Comparison of ENCODE assay signal across 7 cellular contexts in the genomic region with DNA sequence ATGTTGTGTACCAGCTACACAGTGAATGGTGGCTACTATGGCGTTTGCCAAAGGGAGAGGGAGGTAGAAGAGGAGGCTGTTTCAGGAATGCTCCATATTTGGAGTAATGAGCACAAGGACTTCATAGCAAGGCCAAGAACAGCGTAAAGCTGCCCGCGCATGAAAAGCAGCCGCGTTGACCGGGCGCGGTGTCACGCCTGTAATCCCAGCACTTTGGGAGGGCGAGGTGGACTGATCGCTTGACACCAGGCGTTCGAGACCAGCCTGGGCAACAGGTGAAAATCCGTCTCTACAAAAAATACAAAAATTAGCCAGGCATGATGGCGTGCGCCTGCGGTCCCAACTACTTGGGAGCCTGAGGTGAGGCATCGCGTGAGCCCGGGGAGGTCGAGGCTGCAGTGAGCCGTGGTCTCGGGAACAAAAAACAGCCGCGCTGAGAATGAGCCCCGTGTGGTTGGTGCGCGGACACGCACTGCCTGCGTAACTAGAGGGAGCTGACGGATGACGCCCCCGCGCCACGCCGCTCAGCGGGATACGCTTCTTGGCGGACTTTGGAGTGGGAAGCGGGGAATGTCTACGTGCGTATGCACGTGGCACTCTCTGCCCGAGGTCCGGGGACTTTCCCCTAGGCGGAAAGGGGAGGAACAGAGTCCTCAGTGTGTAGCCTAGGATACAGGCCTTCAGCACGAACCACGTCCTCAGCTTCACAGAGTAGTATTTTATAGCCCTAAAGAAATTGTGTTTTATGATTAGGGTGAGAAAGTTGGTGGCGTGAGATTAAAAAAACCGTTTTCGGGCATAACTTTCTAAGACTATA. TPM values are rescaled to one million over a fixed set of nuclear protein-coding genes. Genes with fewer than 3 reads are reported as not detected.
A peak's percentile ranks its signal among the peaks of the same experiment; 100 is the strongest.
DNase-seq lines count a peak whose midpoint lies in the region; ATAC-seq, FAIRE-seq and TF ChIP-seq lines count a peak whose summit lies in the region.

Gene RMRP (minus strand): TSS at position 693 of the 817 bp plus-strand sequence.

- no peaks in the 10 kb centered on the region for H3K27me3 ChIP-seq in body of pancreas

- peaks cover 37% of the 10 kb centered on the region for H3K4me1 ChIP-seq in body of pancreas

- intact Hi-C loops in body of pancreas (cut with DNase I): no loop called here
- intact Hi-C loops in sciatic nerve (cut with DNase I): no loop called here

- peak within 1 kb of the TSS; percentile 90 to 99 (median 96) for H3K27ac ChIP-seq in body of pancreas

- H3K4me3 ChIP-seq in body of pancreas: peak within 1 kb of the TSS; percentile 44 to 73

- 1% methylated on average over 30 to 52 of the region's 52 CpGs for WGBS in body of pancreas, 2 donors

- no peaks in the 10 kb centered on the region for H3K9me3 ChIP-seq in body of pancreas

- DNase-seq in NCI-H2107 (lab: John Stamatoyannopoulos, UW) (peak; percentile 91), body of pancreas (peak; percentile 97 to 99 (median 98)), iPS DF 19.7 (ENCODE audit: low read depth, low spot score) (peak; percentile 99), sciatic nerve (ENCODE audit: low spot score) (peak; percentile 98)

- peak; percentile 68 for FAIRE-seq in TTC549 (lab: Jason Lieb, UNC)

- peak in 4 of 7 experiments; percentile 53 to 82 (median 66) for TF ChIP-seq CTCF in body of pancreas (IDR thresholded peaks at IDR 0.05)

- peak; percentile 82 to 93 (median 91) for TF ChIP-seq POLR2A in body of pancreas (IDR thresholded peaks at IDR 0.05)

- no peaks in the 10 kb centered on the region for H3K36me3 ChIP-seq in body of pancreas (replicated peaks in 1 of 2; ENCODE audit: insufficient read depth in 1 of 2, low read depth in 2 of 2)

- ATAC-seq in GM18511 (IDR thresholded peaks at IDR 0.05; ENCODE audit: unreplicated experiment): peak; percentile 90
- peak; percentile 87 for ATAC-seq in HG03060 (IDR thresholded peaks at IDR 0.05; ENCODE audit: low read depth, unreplicated experiment)
- ATAC-seq in body of pancreas: peak; percentile 93
- ATAC-seq in sciatic nerve: peak; percentile 98

RNA-seq across cellular contexts. Expression of gene RMRP, which starts in this region (rescaled TPM):
- total RNA-seq in body of pancreas: 1,000 to 10,000 TPM in 1 of 2 donors, 100 to 1,000 TPM in 1; 887 to 2,577 TPM
- total RNA-seq in sciatic nerve: 12,220 TPM

Comparison
In these comparisons a context has a peak if more than half of its experiments do, and no peak if none do; other contexts are left out.
1. Peak in every context shown above with its lines: DNase-seq, ATAC-seq, H3K4me3 ChIP-seq and H3K27ac ChIP-seq.